ENCODE assay signal across 1 cellular context in the genomic region with DNA sequence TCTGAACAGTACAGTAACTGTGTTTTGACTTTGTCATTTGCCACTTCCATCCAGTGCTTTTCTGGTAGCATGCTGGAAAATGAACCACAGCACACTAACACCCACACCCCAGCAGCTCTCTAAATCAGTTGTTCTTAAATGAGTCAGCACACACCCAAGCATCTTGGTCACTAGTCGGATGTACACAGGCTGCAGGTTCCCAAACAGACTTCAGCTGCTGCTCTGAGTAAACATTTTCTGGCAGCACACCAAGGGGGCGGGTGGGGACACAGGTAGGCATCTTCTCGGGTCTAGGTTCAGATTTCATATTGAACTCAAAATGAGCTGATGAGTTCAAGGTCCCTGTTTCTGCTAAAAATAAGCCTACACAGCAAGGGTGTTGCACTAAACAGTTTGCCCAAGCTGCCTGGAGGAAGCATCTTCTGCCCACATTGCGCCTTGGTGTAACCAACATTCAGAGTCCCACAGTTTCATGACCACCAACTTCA.
TF ChIP-seq lines count a peak whose summit lies in the region.

No MANE protein-coding gene starts in this region.

TF ChIP-seq in GM12878, 131 proteins besides CTCF, POLR2A, EP300 and RAD21 (continued from another document):
- TF ChIP-seq, protein P1, sequence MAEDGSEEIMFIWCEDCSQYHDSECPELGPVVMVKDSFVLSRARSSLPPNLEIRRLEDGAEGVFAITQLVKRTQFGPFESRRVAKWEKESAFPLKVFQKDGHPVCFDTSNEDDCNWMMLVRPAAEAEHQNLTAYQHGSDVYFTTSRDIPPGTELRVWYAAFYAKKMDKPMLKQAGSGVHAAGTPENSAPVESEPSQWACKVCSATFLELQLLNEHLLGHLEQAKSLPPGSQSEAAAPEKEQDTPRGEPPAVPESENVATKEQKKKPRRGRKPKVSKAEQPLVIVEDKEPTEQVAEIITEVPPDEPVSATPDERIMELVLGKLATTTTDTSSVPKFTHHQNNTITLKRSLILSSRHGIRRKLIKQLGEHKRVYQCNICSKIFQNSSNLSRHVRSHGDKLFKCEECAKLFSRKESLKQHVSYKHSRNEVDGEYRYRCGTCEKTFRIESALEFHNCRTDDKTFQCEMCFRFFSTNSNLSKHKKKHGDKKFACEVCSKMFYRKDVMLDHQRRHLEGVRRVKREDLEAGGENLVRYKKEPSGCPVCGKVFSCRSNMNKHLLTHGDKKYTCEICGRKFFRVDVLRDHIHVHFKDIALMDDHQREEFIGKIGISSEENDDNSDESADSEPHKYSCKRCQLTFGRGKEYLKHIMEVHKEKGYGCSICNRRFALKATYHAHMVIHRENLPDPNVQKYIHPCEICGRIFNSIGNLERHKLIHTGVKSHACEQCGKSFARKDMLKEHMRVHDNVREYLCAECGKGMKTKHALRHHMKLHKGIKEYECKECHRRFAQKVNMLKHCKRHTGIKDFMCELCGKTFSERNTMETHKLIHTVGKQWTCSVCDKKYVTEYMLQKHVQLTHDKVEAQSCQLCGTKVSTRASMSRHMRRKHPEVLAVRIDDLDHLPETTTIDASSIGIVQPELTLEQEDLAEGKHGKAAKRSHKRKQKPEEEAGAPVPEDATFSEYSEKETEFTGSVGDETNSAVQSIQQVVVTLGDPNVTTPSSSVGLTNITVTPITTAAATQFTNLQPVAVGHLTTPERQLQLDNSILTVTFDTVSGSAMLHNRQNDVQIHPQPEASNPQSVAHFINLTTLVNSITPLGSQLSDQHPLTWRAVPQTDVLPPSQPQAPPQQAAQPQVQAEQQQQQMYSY (CRISPR knock-in tag; IDR thresholded peaks at IDR 0.05) = no peak
- TF ChIP-seq CBX5 (IDR thresholded peaks at IDR 0.05; ENCODE audit: low read depth) = no peak; the same call in 1 of the 2 replicates
- no peak for TF ChIP-seq HDGF (IDR thresholded peaks at IDR 0.05)
- TF ChIP-seq BCL11A (IDR thresholded peaks at IDR 0.05; ENCODE audit: low read depth, low read length) = peak; percentile 87
- peak; percentile 45 for TF ChIP-seq MEF2B (IDR thresholded peaks at IDR 0.05; ENCODE audit: partially characterized antibody, poor library complexity, severe bottlenecking)
- TF ChIP-seq RBBP5 (conservative IDR thresholded peaks at IDR 0.05) = no peak
- no peak for TF ChIP-seq SREBF2 (IDR thresholded peaks at IDR 0.05; ENCODE audit: low read length)
- TF ChIP-seq TCF3 (IDR thresholded peaks at IDR 0.05; ENCODE audit: borderline replicate concordance, insufficient read depth, low read depth, low read length) = 0 out of 2 replicates have a peak, but pooled peaks have one; percentile 54
- TF ChIP-seq NFIC (IDR thresholded peaks at IDR 0.05; ENCODE audit: low read depth, low read length) = peak; percentile 78
- TF ChIP-seq, protein P2, sequence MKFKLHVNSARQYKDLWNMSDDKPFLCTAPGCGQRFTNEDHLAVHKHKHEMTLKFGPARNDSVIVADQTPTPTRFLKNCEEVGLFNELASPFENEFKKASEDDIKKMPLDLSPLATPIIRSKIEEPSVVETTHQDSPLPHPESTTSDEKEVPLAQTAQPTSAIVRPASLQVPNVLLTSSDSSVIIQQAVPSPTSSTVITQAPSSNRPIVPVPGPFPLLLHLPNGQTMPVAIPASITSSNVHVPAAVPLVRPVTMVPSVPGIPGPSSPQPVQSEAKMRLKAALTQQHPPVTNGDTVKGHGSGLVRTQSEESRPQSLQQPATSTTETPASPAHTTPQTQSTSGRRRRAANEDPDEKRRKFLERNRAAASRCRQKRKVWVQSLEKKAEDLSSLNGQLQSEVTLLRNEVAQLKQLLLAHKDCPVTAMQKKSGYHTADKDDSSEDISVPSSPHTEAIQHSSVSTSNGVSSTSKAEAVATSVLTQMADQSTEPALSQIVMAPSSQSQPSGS (IDR thresholded peaks at IDR 0.05; ENCODE audit: low read length) = peak; percentile 74
- peak in 1 of 2 experiments; percentile 57; a peak in 1 of 3 replicates for TF ChIP-seq EGR1 (IDR thresholded peaks at IDR 0.05; ENCODE audit: borderline replicate concordance in 1 of 2, low read depth in 2 of 2, low read length in 2 of 2)
- 0 out of 2 replicates have a peak, but pooled peaks have one; percentile 35 for TF ChIP-seq ZNF24 (IDR thresholded peaks at IDR 0.05)
- no peak for TF ChIP-seq SUZ12 (IDR thresholded peaks at IDR 0.05; ENCODE audit: unreplicated experiment)
- TF ChIP-seq, protein P3, sequence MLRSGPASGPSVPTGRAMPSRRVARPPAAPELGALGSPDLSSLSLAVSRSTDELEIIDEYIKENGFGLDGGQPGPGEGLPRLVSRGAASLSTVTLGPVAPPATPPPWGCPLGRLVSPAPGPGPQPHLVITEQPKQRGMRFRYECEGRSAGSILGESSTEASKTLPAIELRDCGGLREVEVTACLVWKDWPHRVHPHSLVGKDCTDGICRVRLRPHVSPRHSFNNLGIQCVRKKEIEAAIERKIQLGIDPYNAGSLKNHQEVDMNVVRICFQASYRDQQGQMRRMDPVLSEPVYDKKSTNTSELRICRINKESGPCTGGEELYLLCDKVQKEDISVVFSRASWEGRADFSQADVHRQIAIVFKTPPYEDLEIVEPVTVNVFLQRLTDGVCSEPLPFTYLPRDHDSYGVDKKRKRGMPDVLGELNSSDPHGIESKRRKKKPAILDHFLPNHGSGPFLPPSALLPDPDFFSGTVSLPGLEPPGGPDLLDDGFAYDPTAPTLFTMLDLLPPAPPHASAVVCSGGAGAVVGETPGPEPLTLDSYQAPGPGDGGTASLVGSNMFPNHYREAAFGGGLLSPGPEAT (IDR thresholded peaks at IDR 0.05; ENCODE audit: low read depth) = no peak
- TF ChIP-seq HDAC6 (IDR thresholded peaks at IDR 0.05; ENCODE audit: unreplicated experiment) = no peak
- TF ChIP-seq, protein P4, sequence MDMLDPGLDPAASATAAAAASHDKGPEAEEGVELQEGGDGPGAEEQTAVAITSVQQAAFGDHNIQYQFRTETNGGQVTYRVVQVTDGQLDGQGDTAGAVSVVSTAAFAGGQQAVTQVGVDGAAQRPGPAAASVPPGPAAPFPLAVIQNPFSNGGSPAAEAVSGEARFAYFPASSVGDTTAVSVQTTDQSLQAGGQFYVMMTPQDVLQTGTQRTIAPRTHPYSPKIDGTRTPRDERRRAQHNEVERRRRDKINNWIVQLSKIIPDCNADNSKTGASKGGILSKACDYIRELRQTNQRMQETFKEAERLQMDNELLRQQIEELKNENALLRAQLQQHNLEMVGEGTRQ (IDR thresholded peaks at IDR 0.05; ENCODE audit: borderline replicate concordance, low read depth, low read length) = no peak
- TF ChIP-seq EED (IDR thresholded peaks at IDR 0.05; ENCODE audit: low read depth) = peak; percentile 54; the same call in 1 of the 2 replicates
- TF ChIP-seq IRF4 (IDR thresholded peaks at IDR 0.05; ENCODE audit: low read depth, low read length) = peak; percentile 93
- TF ChIP-seq RUNX3 (IDR thresholded peaks at IDR 0.05; ENCODE audit: low read length) = peak; percentile 86
- peak; percentile 57; the same call in 1 of the 2 replicates for TF ChIP-seq FOXM1 (IDR thresholded peaks at IDR 0.05; ENCODE audit: low read depth, low read length)
- peak; percentile 41; the same call in 1 of the 2 replicates for TF ChIP-seq IKZF1 (conservative IDR thresholded peaks at IDR 0.05)
- no peak; the same call in 1 of the 2 replicates for TF ChIP-seq TBL1XR1 (IDR thresholded peaks at IDR 0.05; ENCODE audit: low read depth, low read length)
- peak; percentile 84; the same call in 1 of the 2 replicates for TF ChIP-seq ZNF217 (IDR thresholded peaks at IDR 0.05)
- TF ChIP-seq BACH1 (IDR thresholded peaks at IDR 0.05; ENCODE audit: borderline replicate concordance) = peak; percentile 48; the same call in 1 of the 2 replicates
- 0 out of 2 replicates have a peak, but pooled peaks have one; percentile 41 for TF ChIP-seq TCF12 (IDR thresholded peaks at IDR 0.05; ENCODE audit: low read depth, low read length)
- no peak for TF ChIP-seq HDAC2 (IDR thresholded peaks at IDR 0.05)
- TF ChIP-seq JUND (IDR thresholded peaks at IDR 0.05; ENCODE audit: low read depth, low read length) = no peak
- peak; percentile 98 for TF ChIP-seq PAX5 (IDR thresholded peaks at IDR 0.05; ENCODE audit: borderline replicate concordance, low read depth, low read length)
- 0 out of 2 replicates have a peak, but pooled peaks have one; percentile 60 for TF ChIP-seq DPF2 (IDR thresholded peaks at IDR 0.05)
- peak; percentile 45 to 66 for TF ChIP-seq IKZF2 (IDR thresholded peaks at IDR 0.05)
- 0 out of 4 replicates have a peak, but pooled peaks of 1 of the 2 experiments have one; percentile 24 for TF ChIP-seq BHLHE40 (IDR thresholded peaks at IDR 0.05; ENCODE audit: borderline replicate concordance in 1 of 2, low read depth in 2 of 2, low read length in 1 of 2)
